In genomic region chr19:58379276-58379675, GRCh38 we compare ENCODE assay signal across 13 cellular contexts. TPM values are rescaled to one million over a fixed set of nuclear protein-coding genes. Genes with fewer than 3 reads are reported as not detected.
DNase-seq lines count a peak whose midpoint lies in the region; ATAC-seq, FAIRE-seq and TF ChIP-seq lines count a peak whose summit lies in the region.
"Had no signal": no experiment of that assay in that cellular context is flagged by ENCODE, and none has a peak within 500 bp of the region (broad histone marks: within the 10 kb centered on the region; RNA-seq: fewer than 3 reads in every experiment).

No MANE protein-coding gene starts in this region.

- FAIRE-seq in GM12878 (lab: Jason Lieb, UNC): no peak

- DNase-seq in CD4-positive, alpha-beta memory T cell: no peak
- DNase-seq in GM12878 (ENCODE audit: low read depth, low spot score) (no peak), lower leg skin (ENCODE audit: low spot score in 2 of 2) (no peak), GM03348 (ENCODE audit: low spot score) (no peak), brain microvascular endothelial cell (no peak)
- DNase-seq: activated CD4-positive, alpha-beta T cell treated with anti-CD3 and anti-CD28 coated beads for 48 hours; body of pancreas; esophagus squamous epithelium; NCI-H2171 treated with DMSO at 0.1 percent for 48 hours had no signal

- H3K27ac Mint-ChIP-seq in CD4-positive, alpha-beta memory T cell: peak overlapping the region; percentile 42 to 98 (median 96)
- peak overlapping the region; percentile 88 to 99 (median 90) for H3K27ac Mint-ChIP-seq in IgD-negative memory B cell
- H3K27ac Mint-ChIP-seq in nephron: peak overlapping the region; percentile 89 to 98 (median 94)

- ATAC-seq in GM12878: no peak
- no peak for ATAC-seq in HG02759 (IDR thresholded peaks at IDR 0.05; ENCODE audit: unreplicated experiment)
- ATAC-seq: body of pancreas had no signal

- no peak overlapping the region for H2AFZ ChIP-seq in GM12878 (ENCODE audit: control insufficient read depth, low read depth, low read length)

- SMC1A ChIA-PET in GM12878 (lab: Charles Lee; ENCODE audit: uncharacterized antibody, unreplicated experiment): interaction anchor here (1.0 to 1.4 kb wide), 2 partner anchors 17 to 50 kb away, joined by 3 to 4 read pairs; partner anchors contain the start of gene ZNF497

- H3K27me3 ChIP-seq in CD4-positive, alpha-beta memory T cell (ENCODE audit: insufficient read depth, low read length): no peaks in the 10 kb centered on the region
- H3K27me3 ChIP-seq in GM12878 (replicated peaks in 1 of 2; ENCODE audit: control insufficient read depth in 2 of 2, insufficient read depth in 2 of 2, low read length in 1 of 2): no peaks in the 10 kb centered on the region
- no peaks in the 10 kb centered on the region for H3K27me3 ChIP-seq in brain microvascular endothelial cell (replicated peaks)
- H3K27me3 ChIP-seq: body of pancreas, esophagus squamous epithelium had no signal

- no peak overlapping the region for H3K9ac ChIP-seq in GM12878 (ENCODE audit: control insufficient read depth, insufficient read depth, low read length)

- no peaks in the 10 kb centered on the region for H4K20me1 ChIP-seq in GM12878 (ENCODE audit: control insufficient read depth, insufficient read depth)

- H3K4me1 Mint-ChIP-seq in CD4-positive, alpha-beta memory T cell: peaks cover 15 to 33% (median 21%) of the 10 kb centered on the region in 4 donors
- peaks cover 6 to 19% (median 15%) of the 10 kb centered on the region in 3 donors for H3K4me1 Mint-ChIP-seq in IgD-negative memory B cell
- peaks cover 18% of the 10 kb centered on the region for H3K4me1 Mint-ChIP-seq in nephron

- 59% methylated on average over 6 of the region's 6 CpGs for WGBS in GM12878 (ENCODE audit: insufficient coverage, insufficient replicate concordance, low lambda C conversion rate, missing lambda C conversion rate)
- 91 to 93% methylated on average over 6 of the region's 6 CpGs for WGBS in lower leg skin, 2 donors

- no peak for TF ChIP-seq RAD21 in GM12878 (IDR thresholded peaks at IDR 0.05; ENCODE audit: insufficient read depth, low read depth, low read length)

- no peaks in the 10 kb centered on the region for H3K9me3 ChIP-seq in CD4-positive, alpha-beta memory T cell (ENCODE audit: control insufficient read depth in 1 of 2, low read length in 2 of 2)
- H3K9me3 ChIP-seq in GM12878 (replicated peaks; ENCODE audit: control insufficient read depth, insufficient read depth, low read length): no peaks in the 10 kb centered on the region
- H3K9me3 ChIP-seq: body of pancreas, esophagus squamous epithelium, thoracic aorta had no signal

- H3K36me3 Mint-ChIP-seq in CD4-positive, alpha-beta memory T cell: peaks cover 0 to 4% of the 10 kb centered on the region in 2 donors
- H3K36me3 Mint-ChIP-seq in IgD-negative memory B cell (no peaks in the 10 kb centered on the region), nephron (ENCODE audit: low read depth) (no peaks in the 10 kb centered on the region)

- peak overlapping the region; percentile 89 for H3K27ac ChIP-seq in CD4-positive, alpha-beta memory T cell (ENCODE audit: low read depth, low read length)
- H3K27ac ChIP-seq in GM12878 (ENCODE audit: control insufficient read depth, insufficient read depth): no peak overlapping the region
- H3K27ac ChIP-seq in brain microvascular endothelial cell: no peak overlapping the region

- peaks cover 20% of the 10 kb centered on the region for H3K4me1 ChIP-seq in CD4-positive, alpha-beta memory T cell (ENCODE audit: insufficient read depth, low read length)
- H3K4me1 ChIP-seq in GM12878 (ENCODE audit: control insufficient read depth, insufficient read depth, low read length): peaks cover 13% of the 10 kb centered on the region

- peak overlapping the region; percentile 99 for H3K4me2 ChIP-seq in GM12878 (ENCODE audit: control insufficient read depth, insufficient read depth)

- TF ChIP-seq POLR2A in GM12878 (IDR thresholded peaks at IDR 0.05; ENCODE audit: low read depth, low read length): no peak
- TF ChIP-seq POLR2A in lower leg skin (IDR thresholded peaks at IDR 0.05): no peak

- TF ChIP-seq CTCF in GM12878 (IDR thresholded peaks at IDR 0.05 in 2 of 3, conservative IDR thresholded peaks at IDR 0.05 in 1 of 3; ENCODE audit: control insufficient read depth in 2 of 3, extremely low read depth in 1 of 3, insufficient read depth in 1 of 3, low read depth in 3 of 3, low read length in 3 of 3) (no peak), nephron (IDR thresholded peaks at IDR 0.05; ENCODE audit: unreplicated experiment in 3 of 3) (no peak), lower leg skin (IDR thresholded peaks at IDR 0.05) (no peak), brain microvascular endothelial cell (IDR thresholded peaks at IDR 0.05; ENCODE audit: low read depth, low read length, missing control alignments) (no peak)

- H3K79me2 ChIP-seq in GM12878 (ENCODE audit: control insufficient read depth, insufficient read depth, low read length): peaks cover 3% of the 10 kb centered on the region

- H3K27me3 Mint-ChIP-seq in CD4-positive, alpha-beta memory T cell: no peaks in the 10 kb centered on the region
- H3K27me3 Mint-ChIP-seq in IgD-negative memory B cell: no peaks in the 10 kb centered on the region
- no peaks in the 10 kb centered on the region for H3K27me3 Mint-ChIP-seq in nephron (ENCODE audit: low read depth)

- RAD21 ChIA-PET in GM12878 (lab: Charles Lee; ENCODE audit: unreplicated experiment): interaction anchor here (1.7 kb wide), 1 partner anchor 16 kb away, joined by 5 read pairs; no protein-coding TSS in a partner anchor

- H3K9me3 Mint-ChIP-seq in CD4-positive, alpha-beta memory T cell: peaks cover 0 to 2% (median 0%) of the 10 kb centered on the region in 8 donors
- H3K9me3 Mint-ChIP-seq in IgD-negative memory B cell (no peaks in the 10 kb centered on the region), nephron (no peaks in the 10 kb centered on the region)

- no peak overlapping the region for H3K4me3 ChIP-seq in CD4-positive, alpha-beta memory T cell (ENCODE audit: low read length in 2 of 2)
- H3K4me3 ChIP-seq in GM12878 (peak overlapping the region; percentile 67; the same call in 1 of the 2 replicates), lower leg skin (ENCODE audit: low read depth, poor library complexity, severe bottlenecking) (no peak overlapping the region), brain microvascular endothelial cell (ENCODE audit: low read depth, low read length) (no peak overlapping the region)
- H3K4me3 ChIP-seq: body of pancreas had no signal

- no TSS peak for BruUV-seq in GM12878 (replicated peaks; lab: Mats Ljungman, UMichigan)

- no peaks in the 10 kb centered on the region for H3K36me3 ChIP-seq in CD4-positive, alpha-beta memory T cell (ENCODE audit: insufficient read depth, low read length)
- H3K36me3 ChIP-seq in GM12878 (ENCODE audit: control insufficient read depth in 2 of 2, insufficient read depth in 2 of 2, low read length in 1 of 2) (no peaks in the 10 kb centered on the region), brain microvascular endothelial cell (replicated peaks) (no peaks in the 10 kb centered on the region)
- H3K36me3 ChIP-seq: esophagus squamous epithelium, thoracic aorta had no signal

- intact Hi-C loops in CD4-positive, alpha-beta memory T cell (cut with micrococcal nuclease): no loop called here
- intact Hi-C loops in GM12878 (cut with micrococcal nuclease; ENCODE audit: unreplicated experiment): no loop called here
- intact Hi-C loops in lower leg skin (cut with DNase I; ENCODE audit: low total_unique reads): no loop called here

- H3K4me3 Mint-ChIP-seq in CD4-positive, alpha-beta memory T cell: peak overlapping the region in 7 of 8 donors; percentile 91 to 97 (median 95)
- H3K4me3 Mint-ChIP-seq in IgD-negative memory B cell (peak overlapping the region; percentile 92 to 98 (median 96)), nephron (peak overlapping the region; percentile 89 to 91 (median 90))

- no peak for TF ChIP-seq EP300 in GM12878 (IDR thresholded peaks at IDR 0.05; ENCODE audit: borderline replicate concordance in 1 of 2, control insufficient read depth in 1 of 2, low read depth in 2 of 2, low read length in 2 of 2)

- POLR2A ChIA-PET in CD4-positive, alpha-beta memory T cell (lab: Charles Lee; ENCODE audit: partially characterized antibody): interaction anchor here (0.9 to 3.6 kb wide), 4 partner anchors 16 to 61 kb away, joined by 3 to 44 read pairs (median 4); partner anchors contain the start of genes ZNF132 and ZNF497
- POLR2A ChIA-PET in GM12878 (lab: Charles Lee): interaction anchor here (0.5 to 1.3 kb wide), 4 partner anchors 15 to 536 kb away, joined by 3 to 5 read pairs (median 3); no protein-coding TSS in a partner anchor

- CTCF ChIA-PET in CD4-positive, alpha-beta memory T cell (lab: Charles Lee; ENCODE audit: partially characterized antibody): no interaction called here
- CTCF ChIA-PET in GM12878 (lab: Yijun Ruan, JAX): interaction anchor here (0.9 to 1.5 kb wide), 2 partner anchors 16 to 141 kb away, joined by 3 to 8 read pairs; partner anchors contain the start of genes ZBTB45 and ZNF497

- in situ Hi-C loops in GM12878 (cut with MboI): no loop called here
- in situ Hi-C loops in brain microvascular endothelial cell (cut with HindIII; ENCODE audit: low pct_ligation_motif_present, low sequenced_read_pairs): no loop called here

RNA-seq across cellular contexts. Expression of gene ZNF837, which starts 1.6 kb away (rescaled TPM):
- 1 to 10 TPM; 3.4 to 3.5 TPM for total RNA-seq in CD4-positive, alpha-beta memory T cell
- polyA plus RNA-seq in CD4-positive, alpha-beta memory T cell: 1 to 10 TPM; 3.8 to 4.6 TPM
- polyA plus RNA-seq in IgD-negative memory B cell (8.0 TPM), GM12878 (2011; rRNA removed) (0.06 and 0.11 TPM in 2 replicates), GM12878 (2014; fragmentation: Illumina TruSeq; extraction: Trizol) (0.07 and 0.11 TPM in 2 replicates), GM12878 (2014; fragmentation: Nextera tagmentation; extraction: Ambion mirVana) (not detected), GM12878 (2014; rRNA removed) (2.4 TPM in 2 replicates), GM12878 (2016; fragmentation: Nextera tagmentation; extraction: Ambion mirVana) (1 to 10 TPM; 1.6 to 2.4 TPM)
- 0.88 and 1.6 TPM in 2 replicates for total RNA-seq in GM12878 (2013; cell fraction: nucleolus; rRNA removed)
- total RNA-seq in GM12878 (2014; rRNA removed) (2.1 and 2.9 TPM in 2 replicates), GM12878 (2014; rRNA removed; fragmentation: Illumina TruSeq; extraction: Trizol) (0.18 and 0.23 TPM in 2 replicates), GM12878 (2021) (2.1 and 2.6 TPM in 2 replicates), lower leg skin (10 to 100 TPM in 2 of 4 donors, 1 to 10 TPM in 2; 4.7 to 12.0 (median 8.5) TPM)
- 0.28 TPM for polyA plus RNA-seq in GM12878 (2011; ENCODE audit: low read depth)
- polyA plus RNA-seq in GM12878 (2011; cell fraction: cytosol; rRNA removed): 0.36 and 0.65 TPM in 2 replicates
- polyA plus RNA-seq in GM12878 (2011; cell fraction: nucleus; rRNA removed): 0.86 and 0.90 TPM in 2 replicates
- 1.1 and 1.3 TPM in 2 replicates for polyA plus RNA-seq in GM12878 (2012)
- polyA minus RNA-seq in GM12878 (2011; rRNA and poly(A)+ RNA removed): 0.10 TPM in 1 of 2 replicates, not detected in the other
- polyA minus RNA-seq in GM12878 (2011; cell fraction: cytosol; rRNA and poly(A)+ RNA removed): not detected in 2 replicates
- polyA minus RNA-seq in GM12878 (2011; cell fraction: nucleus; rRNA and poly(A)+ RNA removed): 0.24 and 0.29 TPM in 2 replicates

RNA-seq across cellular contexts. Expression of gene RPS5, which starts 7.8 kb away (rescaled TPM):
- 1,000 to 10,000 TPM; 1,267 to 1,360 TPM for total RNA-seq in CD4-positive, alpha-beta memory T cell
- polyA plus RNA-seq in CD4-positive, alpha-beta memory T cell: 1,000 to 10,000 TPM; 1,172 to 1,304 TPM
- polyA plus RNA-seq in IgD-negative memory B cell (1,545 TPM), GM12878 (2011; rRNA removed) (1,293 and 2,957 TPM in 2 replicates), GM12878 (2014; fragmentation: Illumina TruSeq; extraction: Trizol) (511 and 1,491 TPM in 2 replicates), GM12878 (2014; fragmentation: Nextera tagmentation; extraction: Ambion mirVana) (1,000 to 10,000 TPM; 1,983 to 2,378 TPM), GM12878 (2014; rRNA removed) (3,473 and 3,824 TPM in 2 replicates), GM12878 (2016; fragmentation: Nextera tagmentation; extraction: Ambion mirVana) (1,000 to 10,000 TPM; 1,284 to 1,376 TPM)
- total RNA-seq in GM12878 (2013; cell fraction: nucleolus; rRNA removed): 391 and 397 TPM in 2 replicates
- total RNA-seq in GM12878 (2014; rRNA removed) (3,412 and 3,652 TPM in 2 replicates), GM12878 (2014; rRNA removed; fragmentation: Illumina TruSeq; extraction: Trizol) (1,272 and 1,313 TPM in 2 replicates), GM12878 (2021) (1,860 and 1,884 TPM in 2 replicates), lower leg skin (1,000 to 10,000 TPM; 1,758 to 2,840 (median 2,497) TPM)
- polyA plus RNA-seq in GM12878 (2011; ENCODE audit: low read depth): 1,793 TPM
- polyA plus RNA-seq in GM12878 (2011; cell fraction: cytosol; rRNA removed): 4,127 and 5,427 TPM in 2 replicates
- polyA plus RNA-seq in GM12878 (2011; cell fraction: nucleus; rRNA removed): 1,885 and 2,356 TPM in 2 replicates
- 2,437 and 3,174 TPM in 2 replicates for polyA plus RNA-seq in GM12878 (2012)
- 2,420 and 3,199 TPM in 2 replicates for polyA minus RNA-seq in GM12878 (2011; rRNA and poly(A)+ RNA removed)
- 443 and 480 TPM in 2 replicates for polyA minus RNA-seq in GM12878 (2011; cell fraction: cytosol; rRNA and poly(A)+ RNA removed)
- polyA minus RNA-seq in GM12878 (2011; cell fraction: nucleus; rRNA and poly(A)+ RNA removed): 359 and 419 TPM in 2 replicates

RNA-seq across cellular contexts. Expression of gene RNF225, which starts 16.2 kb away (rescaled TPM):
- total RNA-seq in CD4-positive, alpha-beta memory T cell: under 1 TPM in 1 of 2 experiments, not detected in 1; 0.47 TPM
- not detected for polyA plus RNA-seq in CD4-positive, alpha-beta memory T cell
- polyA plus RNA-seq in IgD-negative memory B cell (not detected), GM12878 (2011; rRNA removed) (not detected in 2 replicates), GM12878 (2014; fragmentation: Illumina TruSeq; extraction: Trizol) (not detected in 2 replicates), GM12878 (2014; fragmentation: Nextera tagmentation; extraction: Ambion mirVana) (not detected), GM12878 (2014; rRNA removed) (0.22 and 0.27 TPM in 2 replicates), GM12878 (2016; fragmentation: Nextera tagmentation; extraction: Ambion mirVana) (not detected)
- 0.75 TPM in 1 of 2 replicates, not detected in the other for total RNA-seq in GM12878 (2013; cell fraction: nucleolus; rRNA removed)
- total RNA-seq in GM12878 (2014; rRNA removed) (not detected in 2 replicates), GM12878 (2014; rRNA removed; fragmentation: Illumina TruSeq; extraction: Trizol) (not detected in 2 replicates), GM12878 (2021) (0.27 and 0.28 TPM in 2 replicates), lower leg skin (10 to 100 TPM; 30.4 to 62.7 (median 42.7) TPM)
- polyA plus RNA-seq in GM12878 (2011; ENCODE audit: low read depth): not detected
- polyA plus RNA-seq in GM12878 (2011; cell fraction: cytosol; rRNA removed): not detected in 2 replicates
- 0.38 and 0.39 TPM in 2 replicates for polyA plus RNA-seq in GM12878 (2011; cell fraction: nucleus; rRNA removed)
- polyA plus RNA-seq in GM12878 (2012): not detected in 2 replicates
- polyA minus RNA-seq in GM12878 (2011; rRNA and poly(A)+ RNA removed): 0.21 TPM in 1 of 2 replicates, not detected in the other
- polyA minus RNA-seq in GM12878 (2011; cell fraction: cytosol; rRNA and poly(A)+ RNA removed): not detected in 2 replicates
- polyA minus RNA-seq in GM12878 (2011; cell fraction: nucleus; rRNA and poly(A)+ RNA removed): 1.7 and 6.7 TPM in 2 replicates
- total RNA-seq: body of pancreas, thoracic aorta had no signal

RNA-seq across cellular contexts. Expression of gene ZNF497, which starts 16.7 kb away (rescaled TPM):
- 1 to 10 TPM; 1.7 to 2.0 TPM for total RNA-seq in CD4-positive, alpha-beta memory T cell
- 1 to 10 TPM in 1 of 2 donors, under 1 TPM in 1; 0.46 to 1.2 TPM for polyA plus RNA-seq in CD4-positive, alpha-beta memory T cell
- 2.1 TPM for polyA plus RNA-seq in IgD-negative memory B cell
- 3.5 and 4.0 TPM in 2 replicates for total RNA-seq in GM12878 (2013; cell fraction: nucleolus; rRNA removed)
- total RNA-seq in GM12878 (2014; rRNA removed): 0.44 and 0.73 TPM in 2 replicates
- total RNA-seq in GM12878 (2014; rRNA removed; fragmentation: Illumina TruSeq; extraction: Trizol): 0.09 and 0.18 TPM in 2 replicates
- total RNA-seq in GM12878 (2021): 0.66 and 0.82 TPM in 2 replicates
- 0.38 TPM for polyA plus RNA-seq in GM12878 (2011; ENCODE audit: low read depth)
- polyA plus RNA-seq in GM12878 (2011; rRNA removed): 0.27 and 0.29 TPM in 2 replicates
- 0.40 and 0.64 TPM in 2 replicates for polyA plus RNA-seq in GM12878 (2011; cell fraction: cytosol; rRNA removed)
- 1.9 and 2.4 TPM in 2 replicates for polyA plus RNA-seq in GM12878 (2011; cell fraction: nucleus; rRNA removed)
- polyA plus RNA-seq in GM12878 (2012): 1.1 and 1.7 TPM in 2 replicates
- polyA plus RNA-seq in GM12878 (2014; fragmentation: Illumina TruSeq; extraction: Trizol): 0.05 and 0.16 TPM in 2 replicates
- polyA plus RNA-seq in GM12878 (2014; fragmentation: Nextera tagmentation; extraction: Ambion mirVana): under 1 TPM; 0.16 TPM
- polyA plus RNA-seq in GM12878 (2014; rRNA removed): 0.37 and 0.51 TPM in 2 replicates
- under 1 TPM; 0.28 to 0.68 TPM for polyA plus RNA-seq in GM12878 (2016; fragmentation: Nextera tagmentation; extraction: Ambion mirVana)
- polyA minus RNA-seq in GM12878 (2011; rRNA and poly(A)+ RNA removed): 0.51 and 1.5 TPM in 2 replicates
- 0.27 and 0.83 TPM in 2 replicates for polyA minus RNA-seq in GM12878 (2011; cell fraction: cytosol; rRNA and poly(A)+ RNA removed)
- 0.73 and 1.6 TPM in 2 replicates for polyA minus RNA-seq in GM12878 (2011; cell fraction: nucleus; rRNA and poly(A)+ RNA removed)
- total RNA-seq in lower leg skin: 1 to 10 TPM; 1.4 to 3.1 (median 1.5) TPM

RNA-seq across cellular contexts. Expression of gene A1BG, which starts 26.0 kb away (rescaled TPM):
- total RNA-seq in CD4-positive, alpha-beta memory T cell: 10 to 100 TPM; 15.8 to 19.0 TPM
- polyA plus RNA-seq in CD4-positive, alpha-beta memory T cell: 10 to 100 TPM; 44.7 to 47.9 TPM
- polyA plus RNA-seq in IgD-negative memory B cell (70.2 TPM), GM12878 (2011; rRNA removed) (1.1 and 3.2 TPM in 2 replicates), GM12878 (2014; fragmentation: Illumina TruSeq; extraction: Trizol) (0.13 and 0.34 TPM in 2 replicates), GM12878 (2014; fragmentation: Nextera tagmentation; extraction: Ambion mirVana) (1 to 10 TPM; 2.4 to 4.9 TPM), GM12878 (2014; rRNA removed) (24.0 and 29.5 TPM in 2 replicates), GM12878 (2016; fragmentation: Nextera tagmentation; extraction: Ambion mirVana) (10 to 100 TPM; 18.8 to 18.9 TPM)
- total RNA-seq in GM12878 (2013; cell fraction: nucleolus; rRNA removed): 3.8 and 4.1 TPM in 2 replicates
- total RNA-seq in GM12878 (2014; rRNA removed) (22.0 and 29.6 TPM in 2 replicates), GM12878 (2014; rRNA removed; fragmentation: Illumina TruSeq; extraction: Trizol) (2.8 and 3.0 TPM in 2 replicates), GM12878 (2021) (20.8 and 25.1 TPM in 2 replicates), lower leg skin (10 to 100 TPM in 2 of 4 donors, 1 to 10 TPM in 2; 4.8 to 16.8 (median 9.2) TPM)
- 6.7 TPM for polyA plus RNA-seq in GM12878 (2011; ENCODE audit: low read depth)
- polyA plus RNA-seq in GM12878 (2011; cell fraction: cytosol; rRNA removed): 9.9 and 14.6 TPM in 2 replicates
- polyA plus RNA-seq in GM12878 (2011; cell fraction: nucleus; rRNA removed): 5.5 and 7.6 TPM in 2 replicates
- 24.1 and 31.9 TPM in 2 replicates for polyA plus RNA-seq in GM12878 (2012)
- 0.29 and 0.77 TPM in 2 replicates for polyA minus RNA-seq in GM12878 (2011; rRNA and poly(A)+ RNA removed)
- not detected in 2 replicates for polyA minus RNA-seq in GM12878 (2011; cell fraction: cytosol; rRNA and poly(A)+ RNA removed)
- polyA minus RNA-seq in GM12878 (2011; cell fraction: nucleus; rRNA and poly(A)+ RNA removed): 0.73 and 0.86 TPM in 2 replicates

Comparison
In these comparisons a context has a peak if more than half of its experiments do, and no peak if none do; other contexts are left out.
1. RNA of gene RNF225, which starts 16.2 kb away (total RNA-seq): 30.4 to 62.7 TPM in lower leg skin; 0.47 TPM in CD4-positive, alpha-beta memory T cell and 0.27 to 0.75 TPM in GM12878; every median in the first group is over 10 times any median in the second.
2. Peak in every context shown above with its lines, with median percentiles within 50 percentile points of each other: H3K27ac Mint-ChIP-seq and H3K4me3 Mint-ChIP-seq.